In genomic region chr16:58515125-58515870, GRCh38 we compare ENCODE assay signal across 8 cellular contexts. TPM values are rescaled to one million over a fixed set of nuclear protein-coding genes. Genes with fewer than 3 reads are reported as not detected.
DNase-seq lines count a peak whose midpoint lies in the region; ATAC-seq and TF ChIP-seq lines count a peak whose summit lies in the region.

Gene SETD6, plus strand, starts transcription at chr16:58515517. Its CDS starts 21 bp downstream, at chr16:58515538.

- peak within 1 kb of the TSS; percentile 46 to 79 for H3K27ac ChIP-seq in left lung

- intact Hi-C loops in dendritic cell treated with granulocyte-macrophage colony-stimulating factor and Interleukin-4, amounts not matched to agents 40 ng/mL and 50 ng/mL, for 4 days (cut with micrococcal nuclease), result loop anchor here (1.0 to 5.0 kb wide), 2 partner anchors 37 to 114 kb away; partner anchors contain the start of gene CNOT1
- intact Hi-C loops in left lung (cut with DNase I), result no loop called here

- H3K36me3 ChIP-seq in left lung, result peaks cover 0 to 39% of the 10 kb centered on the region in 2 donors

- CTCF ChIA-PET in activated CD4-positive, alpha-beta T cell treated with anti-CD3 and anti-CD28 coated beads, Interleukin-2, amount 10 ng/mL, durations not matched to agents 7 days and 5 days (lab: Charles Lee), result interaction anchor here (0.6 to 1.8 kb wide), 3 partner anchors 32 to 419 kb away, joined by 3 to 6 read pairs (median 3); no protein-coding TSS in a partner anchor

- ATAC-seq in GM18861 (IDR thresholded peaks at IDR 0.05; ENCODE audit: unreplicated experiment) (peak; percentile 53), HG03095 (IDR thresholded peaks at IDR 0.05; ENCODE audit: unreplicated experiment) (peak; percentile 72), left lung (peak; percentile 94)

- H3K4me3 Mint-ChIP-seq in activated CD4-positive, alpha-beta T cell treated with anti-CD3 and anti-CD28 coated beads, Interleukin-2, amount 10 ng/mL, durations not matched to agents 7 days and 5 days, result peak within 1 kb of the TSS; percentile 72
- H3K4me3 Mint-ChIP-seq in dendritic cell treated with granulocyte-macrophage colony-stimulating factor and Interleukin-4, amounts not matched to agents 40 ng/mL and 50 ng/mL, for 4 days, result peak within 1 kb of the TSS; percentile 88

- DNase-seq in ACHN, result peak; percentile 92
- DNase-seq in NCI-H446 treated with DMSO at 0.1 percent for 48 hours (lab: John Stamatoyannopoulos, UW), result peak; percentile 46
- DNase-seq in activated CD4-positive, alpha-beta T cell treated with anti-CD3 and anti-CD28 coated beads, Interleukin-2, amount 10 ng/mL, durations not matched to agents 7 days and 5 days, result peak; percentile 75
- peak; percentile 90 to 98 for DNase-seq in left lung
- DNase-seq in stimulated activated CD4-positive, alpha-beta T cell treated with anti-CD3 and anti-CD28 coated beads, Interleukin-2, amount 100 ng/mL, for 48 hours, result peak; percentile 71 to 72

- in situ Hi-C loops in ACHN (cut with HindIII; ENCODE audit: low pct_ligation_motif_present, low pct_unique_long_range_greater_than_20kb, low sequenced_read_pairs), result no loop called here

- peaks cover 0 to 22% of the 10 kb centered on the region in 2 donors for H3K4me1 ChIP-seq in left lung

- H3K36me3 Mint-ChIP-seq in activated CD4-positive, alpha-beta T cell treated with anti-CD3 and anti-CD28 coated beads, Interleukin-2, amount 10 ng/mL, durations not matched to agents 7 days and 5 days (ENCODE audit: low read depth), result peaks cover 19% of the 10 kb centered on the region
- H3K36me3 Mint-ChIP-seq in dendritic cell treated with granulocyte-macrophage colony-stimulating factor and Interleukin-4, amounts not matched to agents 40 ng/mL and 50 ng/mL, for 4 days (ENCODE audit: low read depth), result peaks cover 47% of the 10 kb centered on the region

- peak in 1 of 2 donors; percentile 29 for TF ChIP-seq CTCF in left lung (IDR thresholded peaks at IDR 0.05)

- H3K27me3 ChIP-seq in left lung, result no peaks in the 10 kb centered on the region

- peak within 1 kb of the TSS; percentile 86 for H3K27ac Mint-ChIP-seq in activated CD4-positive, alpha-beta T cell treated with anti-CD3 and anti-CD28 coated beads, Interleukin-2, amount 10 ng/mL, durations not matched to agents 7 days and 5 days
- H3K27ac Mint-ChIP-seq in dendritic cell treated with granulocyte-macrophage colony-stimulating factor and Interleukin-4, amounts not matched to agents 40 ng/mL and 50 ng/mL, for 4 days, result peak within 1 kb of the TSS; percentile 75

- peak within 1 kb of the TSS; percentile 78 to 93 for H3K4me3 ChIP-seq in left lung

- H3K27me3 Mint-ChIP-seq in activated CD4-positive, alpha-beta T cell treated with anti-CD3 and anti-CD28 coated beads, Interleukin-2, amount 10 ng/mL, durations not matched to agents 7 days and 5 days, result no peaks in the 10 kb centered on the region
- H3K27me3 Mint-ChIP-seq in dendritic cell treated with granulocyte-macrophage colony-stimulating factor and Interleukin-4, amounts not matched to agents 40 ng/mL and 50 ng/mL, for 4 days, result no peaks in the 10 kb centered on the region

- H3K4me1 Mint-ChIP-seq in activated CD4-positive, alpha-beta T cell treated with anti-CD3 and anti-CD28 coated beads, Interleukin-2, amount 10 ng/mL, durations not matched to agents 7 days and 5 days, result peaks cover 42% of the 10 kb centered on the region
- H3K4me1 Mint-ChIP-seq in dendritic cell treated with granulocyte-macrophage colony-stimulating factor and Interleukin-4, amounts not matched to agents 40 ng/mL and 50 ng/mL, for 4 days (ENCODE audit: low read depth), result peaks cover 15% of the 10 kb centered on the region

- POLR2A ChIA-PET in activated CD4-positive, alpha-beta T cell treated with anti-CD3 and anti-CD28 coated beads, Interleukin-2, amount 10 ng/mL, durations not matched to agents 7 days and 5 days (lab: Charles Lee), result no interaction called here

- no peaks in the 10 kb centered on the region for H3K9me3 Mint-ChIP-seq in activated CD4-positive, alpha-beta T cell treated with anti-CD3 and anti-CD28 coated beads, Interleukin-2, amount 10 ng/mL, durations not matched to agents 7 days and 5 days
- no peaks in the 10 kb centered on the region for H3K9me3 Mint-ChIP-seq in dendritic cell treated with granulocyte-macrophage colony-stimulating factor and Interleukin-4, amounts not matched to agents 40 ng/mL and 50 ng/mL, for 4 days

- no peaks in the 10 kb centered on the region for H3K9me3 ChIP-seq in left lung

RNA-seq across cellular contexts. Expression of gene SETD6, which starts in this region (rescaled TPM):
- 10 to 100 TPM; 14.7 to 15.3 TPM for total RNA-seq in activated CD4-positive, alpha-beta T cell treated with anti-CD3 and anti-CD28 coated beads, Interleukin-2, amount 10 ng/mL, durations not matched to agents 7 days and 5 days
- 10 to 100 TPM; 14.3 to 18.0 TPM for total RNA-seq in left lung

Comparison
In these comparisons a context has a peak if more than half of its experiments do, and no peak if none do; other contexts are left out.
1. Peak in every context shown above with its lines: DNase-seq, ATAC-seq, H3K4me3 ChIP-seq and H3K27ac ChIP-seq.